ENCODE assay signal across 1 cellular context in the genomic region with DNA sequence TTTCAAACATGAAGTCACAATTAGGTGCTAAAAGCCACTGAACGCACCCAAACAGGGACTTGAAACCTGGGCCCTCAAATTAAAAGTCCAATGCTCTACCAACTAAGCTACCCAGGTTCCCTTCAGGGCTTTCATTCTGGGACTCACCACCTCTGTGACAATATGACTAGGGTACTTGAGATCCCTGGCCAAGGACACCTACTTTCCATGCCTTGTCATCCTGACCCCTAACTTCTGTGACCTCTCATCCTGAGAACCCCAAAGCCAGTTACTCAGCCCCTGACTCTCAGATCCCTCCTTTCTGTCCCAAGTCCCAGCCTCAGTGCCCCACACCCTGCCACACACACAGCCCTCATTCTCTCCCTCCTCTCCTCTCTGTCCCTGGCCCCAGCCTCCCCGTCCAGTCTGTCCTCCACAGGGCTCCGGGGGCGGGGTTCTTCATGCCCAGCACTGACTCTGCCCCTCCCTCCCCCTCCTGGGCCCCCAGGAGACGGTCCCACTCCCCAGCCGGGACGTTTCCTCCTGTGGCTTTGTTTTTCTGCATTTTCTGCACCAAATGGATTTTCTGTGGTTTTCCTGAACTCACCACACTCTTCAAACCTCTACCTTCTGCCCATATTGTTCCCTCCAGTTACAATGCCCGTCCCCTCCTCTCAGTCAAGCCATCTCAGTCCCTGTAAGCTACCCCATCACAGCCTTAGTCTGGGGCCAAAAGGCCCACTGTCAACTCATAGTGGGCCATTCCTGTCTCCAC.
TF ChIP-seq lines count a peak whose summit lies in the region.

No MANE protein-coding gene starts in this region.

TF ChIP-seq in K562, 482 proteins besides CTCF, POLR2A, EP300 and RAD21:
- peak; percentile 41 for TF ChIP-seq KDM5B (IDR thresholded peaks at IDR 0.05; ENCODE audit: insufficient replicate concordance, low read depth, low read length)
- no peak for TF ChIP-seq FUS (optimal IDR thresholded peaks at IDR 0.05; ENCODE audit: low read depth, low read length)
